In the genomic region with DNA sequence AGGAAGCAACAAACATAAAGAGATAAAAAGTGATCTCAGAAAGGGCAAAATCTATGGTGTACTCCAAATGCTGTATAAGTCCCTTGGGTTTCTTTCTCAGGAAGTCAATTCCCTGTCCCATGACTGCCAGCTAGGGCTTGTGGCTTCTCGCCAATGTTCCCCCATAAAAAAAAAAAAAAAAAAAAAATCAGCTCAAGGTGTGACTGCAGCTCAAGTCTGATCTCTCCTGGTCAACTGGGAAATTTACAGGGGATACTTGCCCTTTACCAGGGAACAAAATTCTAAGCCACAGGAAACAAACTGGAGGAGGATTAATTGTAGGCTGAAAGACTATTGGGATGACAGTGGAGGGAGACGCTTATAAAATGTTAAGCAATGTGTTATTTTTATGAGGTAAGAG, we compare ENCODE assay signal across 11 cellular contexts.
DNase-seq lines count a peak whose midpoint lies in the region; ATAC-seq and TF ChIP-seq lines count a peak whose summit lies in the region.
"Had no signal": no experiment of that assay in that cellular context is flagged by ENCODE, and none has a peak within 500 bp of the region (broad histone marks: within the 10 kb centered on the region; RNA-seq: fewer than 3 reads in every experiment).

No MANE protein-coding gene starts in this region.

- H4K20me1 ChIP-seq in fibroblast of lung (ENCODE audit: control insufficient read depth, extremely low read depth, insufficient read depth, low read length): no peaks in the 10 kb centered on the region

- peaks cover 10% of the 10 kb centered on the region for H3K4me1 Mint-ChIP-seq in activated naive CD4-positive, alpha-beta T cell treated with anti-CD3 and anti-CD28 coated beads, Interleukin-2, amount 10 ng/mL, durations not matched to agents 7 days and 5 days

- peaks cover 10% of the 10 kb centered on the region for H3K27me3 Mint-ChIP-seq in activated naive CD4-positive, alpha-beta T cell treated with anti-CD3 and anti-CD28 coated beads, Interleukin-2, amount 10 ng/mL, durations not matched to agents 7 days and 5 days

- H3K27me3 ChIP-seq in fibroblast of lung (ENCODE audit: control insufficient read depth, insufficient read depth, low read length): no peaks in the 10 kb centered on the region
- H3K27me3 ChIP-seq: gastrocnemius medialis had no signal

- no peaks in the 10 kb centered on the region for H3K36me3 Mint-ChIP-seq in activated naive CD4-positive, alpha-beta T cell treated with anti-CD3 and anti-CD28 coated beads, Interleukin-2, amount 10 ng/mL, durations not matched to agents 7 days and 5 days

- no peak overlapping the region for H3K27ac ChIP-seq in fibroblast of lung (ENCODE audit: insufficient read depth, low read length)
- H3K27ac ChIP-seq: gastrocnemius medialis had no signal

- no peak overlapping the region for H3K4me2 ChIP-seq in fibroblast of lung (ENCODE audit: extremely low read depth, insufficient read depth, low read length)

- no peaks in the 10 kb centered on the region for H3K9me3 Mint-ChIP-seq in activated naive CD4-positive, alpha-beta T cell treated with anti-CD3 and anti-CD28 coated beads, Interleukin-2, amount 10 ng/mL, durations not matched to agents 7 days and 5 days
- H3K9me3 Mint-ChIP-seq: T-helper 1 cell treated with Interleukin-12 subunit alpha and Interleukin-12 subunit beta and Interleukin-4 antibody, amounts not matched to agents 30 μg/mL and 1 μg/mL, for 36 hours had no signal

- H3K79me2 ChIP-seq in fibroblast of lung (ENCODE audit: control insufficient read depth, insufficient read depth, low read length): no peaks in the 10 kb centered on the region

- H2AFZ ChIP-seq in fibroblast of lung (ENCODE audit: low read length): no peak overlapping the region

- H3K4me3 ChIP-seq in AG09309 (ENCODE audit: control insufficient read depth, low read depth, low read length) (no peak overlapping the region), fibroblast of lung (replicated peaks in 1 of 4; ENCODE audit: control extremely low read depth in 1 of 4, insufficient read depth in 1 of 4, low read depth in 3 of 4, low read length in 4 of 4) (no peak overlapping the region)
- H3K4me3 ChIP-seq: gastrocnemius medialis had no signal

- H3K4me1 ChIP-seq in fibroblast of lung (ENCODE audit: control insufficient read depth, extremely low read depth, insufficient read depth, low read length): no peaks in the 10 kb centered on the region

- no peak overlapping the region for H3K4me3 Mint-ChIP-seq in activated naive CD4-positive, alpha-beta T cell treated with anti-CD3 and anti-CD28 coated beads, Interleukin-2, amount 10 ng/mL, durations not matched to agents 7 days and 5 days
- H3K4me3 Mint-ChIP-seq: T-helper 1 cell treated with Interleukin-12 subunit alpha and Interleukin-12 subunit beta and Interleukin-4 antibody, amounts not matched to agents 30 μg/mL and 1 μg/mL, for 36 hours had no signal

- peak; percentile 26 for TF ChIP-seq CTCF in AG09309 (IDR thresholded peaks at IDR 0.05; ENCODE audit: control insufficient read depth, insufficient read depth, low read depth, low read length, missing control alignments)
- no peak for TF ChIP-seq CTCF in GM13976 (IDR thresholded peaks at IDR 0.05; ENCODE audit: borderline replicate concordance, control extremely low read depth, extremely low read depth, insufficient read depth, missing control alignments)
- TF ChIP-seq CTCF in fibroblast of lung (conservative IDR thresholded peaks at IDR 0.05 in 1 of 2, IDR thresholded peaks at IDR 0.05 in 1 of 2; ENCODE audit: low read depth in 1 of 2, low read length in 2 of 2): peak; percentile 10 to 29

- CTCF ChIA-PET in activated naive CD4-positive, alpha-beta T cell treated with anti-CD3 and anti-CD28 coated beads, Interleukin-2, amount 10 ng/mL, durations not matched to agents 7 days and 5 days (lab: Charles Lee): interaction anchor here (0.6 to 1.4 kb wide), 5 partner anchors 204 to 562 kb away, joined by 3 to 6 read pairs (median 3); no protein-coding TSS in a partner anchor

- no peak overlapping the region for H3K9ac ChIP-seq in fibroblast of lung (ENCODE audit: insufficient read depth, low read length)

- in situ Hi-C loops in GM13976 (cut with MboI; ENCODE audit: low sequenced_read_pairs, unreplicated experiment): loop anchor here (25.0 kb wide), 1 partner anchor 534 kb away; no protein-coding TSS in a partner anchor

- no peaks in the 10 kb centered on the region for H3K9me3 ChIP-seq in fibroblast of lung (ENCODE audit: control insufficient read depth, insufficient read depth, low read depth, low read length)
- H3K9me3 ChIP-seq: gastrocnemius medialis had no signal

- no peak for ATAC-seq in stimulated activated naive CD8-positive, alpha-beta T cell treated with anti-CD3 and anti-CD28 coated beads, Interleukin-15, Interleukin-2, amounts not matched to agents 100 U/mL and 50 U/mL, for 24 hours
- ATAC-seq: gastrocnemius medialis had no signal

- DNase-seq in AG09309 (ENCODE audit: low read depth): no peak
- peak; percentile 40 for DNase-seq in GM13976 (ENCODE audit: low spot score)
- peak; percentile 34 for DNase-seq in NCI-H82 treated with DMSO at 0.1 percent for 48 hours (lab: John Stamatoyannopoulos, UW; ENCODE audit: unreplicated experiment)
- DNase-seq in fibroblast of lung (ENCODE audit: low read depth in 2 of 2): peak; percentile 29 to 38
- no peak for DNase-seq in stimulated activated naive CD8-positive, alpha-beta T cell treated with anti-CD3 and anti-CD28 coated beads, Interleukin-15, Interleukin-2, amounts not matched to agents 100 U/mL and 50 U/mL, for 24 hours
- DNase-seq in activated naive CD4-positive, alpha-beta T cell treated with anti-CD3 and anti-CD28 coated beads, Interleukin-2, amount 10 ng/mL, durations not matched to agents 7 days and 5 days: no peak
- no peak for DNase-seq in DMS79 treated with DMSO at 0.1 percent for 48 hours (lab: John Stamatoyannopoulos, UW)
- DNase-seq in activated naive CD4-positive, alpha-beta T cell (lab: John Stamatoyannopoulos, UW): no peak
- DNase-seq: gastrocnemius medialis, GF-D8 had no signal

- no peaks in the 10 kb centered on the region for H3K36me3 ChIP-seq in fibroblast of lung (ENCODE audit: control insufficient read depth, insufficient read depth, low read length)
- H3K36me3 ChIP-seq: gastrocnemius medialis had no signal

- H3K27ac Mint-ChIP-seq in activated naive CD4-positive, alpha-beta T cell treated with anti-CD3 and anti-CD28 coated beads, Interleukin-2, amount 10 ng/mL, durations not matched to agents 7 days and 5 days: no peak overlapping the region
- H3K27ac Mint-ChIP-seq: T-helper 1 cell treated with Interleukin-12 subunit alpha and Interleukin-12 subunit beta and Interleukin-4 antibody, amounts not matched to agents 30 μg/mL and 1 μg/mL, for 36 hours had no signal

Comparison
In these comparisons a context has a peak if more than half of its experiments do, and no peak if none do; other contexts are left out.
1. DNase-seq: peak in GM13976 (single experiment), NCI-H82 treated with DMSO at 0.1 percent for 48 hours (single experiment) and fibroblast of lung (2 of 2); none in AG09309 (single experiment), stimulated activated naive CD8-positive, alpha-beta T cell treated with anti-CD3 and anti-CD28 coated beads, Interleukin-15, Interleukin-2, amounts not matched to agents 100 U/mL and 50 U/mL, for 24 hours (single experiment), activated naive CD4-positive, alpha-beta T cell treated with anti-CD3 and anti-CD28 coated beads, Interleukin-2, amount 10 ng/mL, durations not matched to agents 7 days and 5 days (single experiment), DMS79 treated with DMSO at 0.1 percent for 48 hours (single experiment) and activated naive CD4-positive, alpha-beta T cell (0 of 4).